ENCODE assay signal across 8 cellular contexts in genomic region chr19:39405261-39405912, GRCh38. TPM values are rescaled to one million over a fixed set of nuclear protein-coding genes. Genes with fewer than 3 reads are reported as not detected.
DNase-seq lines count a peak whose midpoint lies in the region; ATAC-seq and TF ChIP-seq lines count a peak whose summit lies in the region.

No MANE protein-coding gene starts in this region.

- BruUV-seq in PC-9 (replicated peaks; lab: Mats Ljungman, UMichigan) = no TSS peak

- CTCF ChIA-PET in PC-9 (lab: Charles Lee) = interaction anchor here (0.6 to 1.0 kb wide), 2 partner anchors 137 to 216 kb away, joined by 3 read pairs; no protein-coding TSS in a partner anchor

- H3K27me3 ChIP-seq in PC-9 (ENCODE audit: insufficient read depth, low read depth) (no peaks in the 10 kb centered on the region), esophagus muscularis mucosa (no peaks in the 10 kb centered on the region), sigmoid colon (no peaks in the 10 kb centered on the region)

- POLR2A ChIA-PET in PC-9 (lab: Charles Lee; ENCODE audit: unreplicated experiment) = no interaction called here

- ATAC-seq in GM21786 (IDR thresholded peaks at IDR 0.05; ENCODE audit: unreplicated experiment) = no peak
- no peak for ATAC-seq in GM19452 (IDR thresholded peaks at IDR 0.05; ENCODE audit: unreplicated experiment)

- peaks cover 73% of the 10 kb centered on the region for H3F3A ChIP-seq in PC-9 (ENCODE audit: insufficient read depth, low read depth)

- TF ChIP-seq POLR2A in esophagus muscularis mucosa (IDR thresholded peaks at IDR 0.05; ENCODE audit: low read depth) = no peak
- TF ChIP-seq POLR2A in sigmoid colon (IDR thresholded peaks at IDR 0.05) = no peak

- no peak for TF ChIP-seq CTCF in PC-9 (conservative IDR thresholded peaks at IDR 0.05)
- no peak for TF ChIP-seq CTCF in esophagus muscularis mucosa (IDR thresholded peaks at IDR 0.05)
- TF ChIP-seq CTCF in sigmoid colon (IDR thresholded peaks at IDR 0.05) = no peak

- H3K9ac ChIP-seq in ES-I3 (ENCODE audit: low read depth, low read length) = peak overlapping the region; percentile 8; the same call in 1 of the 2 replicates

- H3K4me2 ChIP-seq in PC-9 = peak overlapping the region; percentile 99

- intact Hi-C loops in PC-9 (cut with micrococcal nuclease; ENCODE audit: unreplicated experiment) (no loop called here), esophagus muscularis mucosa (cut with DNase I) (no loop called here), sigmoid colon (cut with DNase I) (loop anchor here (10.0 kb wide), 2 partner anchors 751 to 1309 kb away; partner anchors contain the start of genes COQ8B and ITPKC)

- H3K27ac ChIP-seq in PC-9 = peak overlapping the region; percentile 98
- H3K27ac ChIP-seq in esophagus muscularis mucosa (replicated peaks in 1 of 4) = peak overlapping the region; percentile 99 to 100 (median 100)
- H3K27ac ChIP-seq in sigmoid colon = peak overlapping the region; percentile 100

- H3K4me3 ChIP-seq in PC-9 (no peak overlapping the region), esophagus muscularis mucosa (peak overlapping the region; percentile 63 to 93 (median 80)), sigmoid colon (peak overlapping the region; percentile 76 to 99 (median 90))

- peaks cover 23% of the 10 kb centered on the region for H3K79me2 ChIP-seq in PC-9 (ENCODE audit: low read depth)

- no peaks in the 10 kb centered on the region for H3K9me2 ChIP-seq in PC-9 (ENCODE audit: insufficient read depth)

- no peaks in the 10 kb centered on the region for H3K9me3 ChIP-seq in ES-I3 (ENCODE audit: control insufficient read depth, insufficient read depth, low read length)
- H3K9me3 ChIP-seq in PC-9 (ENCODE audit: insufficient read depth, low read depth) = no peaks in the 10 kb centered on the region
- H3K9me3 ChIP-seq in esophagus muscularis mucosa = no peaks in the 10 kb centered on the region
- no peaks in the 10 kb centered on the region for H3K9me3 ChIP-seq in sigmoid colon

- no peak for TF ChIP-seq EP300 in esophagus muscularis mucosa (IDR thresholded peaks at IDR 0.05)
- TF ChIP-seq EP300 in sigmoid colon (IDR thresholded peaks at IDR 0.05) = no peak

- no peak overlapping the region for H2AFZ ChIP-seq in PC-9

- peaks cover 14% of the 10 kb centered on the region for H4K20me1 ChIP-seq in PC-9 (ENCODE audit: insufficient read depth)

- H3K36me3 ChIP-seq in ES-I3 (ENCODE audit: insufficient read depth, low read length) (no peaks in the 10 kb centered on the region), PC-9 (ENCODE audit: low read depth) (peaks cover 11% of the 10 kb centered on the region; the same call in 1 of the 2 replicates), esophagus muscularis mucosa (peaks cover 13 to 22% (median 21%) of the 10 kb centered on the region in 4 donors), sigmoid colon (peaks cover 12 to 22% (median 17%) of the 10 kb centered on the region in 4 donors)

- WGBS in esophagus muscularis mucosa = 85% methylated on average over 17 of the region's 17 CpGs
- WGBS in sigmoid colon, 2 donors = 83 to 93% methylated on average over 17 of the region's 17 CpGs

- DNase-seq in PC-9 (peak in 1 of 2 experiments; percentile 30), esophagus muscularis mucosa (ENCODE audit: extremely low spot score) (no peak), sigmoid colon (no peak), KG1 (lab: John Stamatoyannopoulos, UW) (no peak), NCI-H446 treated with DMSO at 0.1 percent for 48 hours (lab: John Stamatoyannopoulos, UW) (no peak)

- peaks cover 15% of the 10 kb centered on the region for H3K4me1 ChIP-seq in ES-I3 (ENCODE audit: insufficient read depth, low read length)
- H3K4me1 ChIP-seq in PC-9 (replicated peaks; ENCODE audit: insufficient read depth) = peaks cover 53% of the 10 kb centered on the region
- H3K4me1 ChIP-seq in esophagus muscularis mucosa = peaks cover 35 to 58% (median 52%) of the 10 kb centered on the region in 4 donors
- H3K4me1 ChIP-seq in sigmoid colon = peaks cover 0 to 57% (median 45%) of the 10 kb centered on the region in 4 donors

RNA-seq across cellular contexts. Expression of gene ZFP36, which starts 1.3 kb away (rescaled TPM):
- 31.0 and 36.3 TPM in 2 replicates for total RNA-seq in PC-9 (2021)
- 100 to 1,000 TPM; 135 to 577 (median 196) TPM for total RNA-seq in esophagus muscularis mucosa
- 100 to 1,000 TPM in 3 of 4 donors, 10 to 100 TPM in 1; 78.1 to 320 (median 190) TPM for total RNA-seq in sigmoid colon
- 100 to 1,000 TPM; 112 to 298 (median 228) TPM for polyA plus RNA-seq in sigmoid colon

RNA-seq across cellular contexts. Expression of gene PLEKHG2, which starts 7.1 kb away (rescaled TPM):
- 26.1 and 32.1 TPM in 2 replicates for total RNA-seq in PC-9 (2021)
- total RNA-seq in esophagus muscularis mucosa = 10 to 100 TPM; 16.7 to 38.4 (median 22.2) TPM
- total RNA-seq in sigmoid colon = 10 to 100 TPM in 3 of 4 donors, 1 to 10 TPM in 1; 8.2 to 28.8 (median 12.5) TPM
- polyA plus RNA-seq in sigmoid colon = 10 to 100 TPM in 1 of 3 donors, under 1 TPM in 2; 0.60 to 14.9 (median 0.69) TPM

RNA-seq across cellular contexts. Expression of gene MED29, which starts 14.2 kb away (rescaled TPM):
- total RNA-seq in PC-9 (2021) (18.6 and 30.9 TPM in 2 replicates), esophagus muscularis mucosa (10 to 100 TPM; 24.9 to 58.0 (median 38.3) TPM), sigmoid colon (10 to 100 TPM; 25.2 to 44.6 (median 33.7) TPM)
- 10 to 100 TPM; 22.8 to 33.5 (median 31.0) TPM for polyA plus RNA-seq in sigmoid colon

RNA-seq across cellular contexts. Expression of gene PAF1, which starts 14.5 kb away (rescaled TPM):
- total RNA-seq in PC-9 (2021) (54.3 and 61.1 TPM in 2 replicates), esophagus muscularis mucosa (10 to 100 TPM; 31.6 to 47.2 (median 41.5) TPM), sigmoid colon (10 to 100 TPM; 37.5 to 51.8 (median 43.5) TPM)
- 10 to 100 TPM; 28.2 to 40.5 (median 37.2) TPM for polyA plus RNA-seq in sigmoid colon

RNA-seq across cellular contexts. Expression of gene RPS16, which starts 30.4 kb away (rescaled TPM):
- total RNA-seq in PC-9 (2021) (2,510 and 2,860 TPM in 2 replicates), esophagus muscularis mucosa (1,000 to 10,000 TPM; 1,316 to 2,441 (median 1,971) TPM), sigmoid colon (1,000 to 10,000 TPM; 1,648 to 4,043 (median 3,423) TPM)
- polyA plus RNA-seq in sigmoid colon = 1,000 to 10,000 TPM; 2,119 to 4,564 (median 2,918) TPM
